Comparison of ENCODE assay signal across 16 cellular contexts in genomic region chr1:61087574-61087973, GRCh38. TPM values are rescaled to one million over a fixed set of nuclear protein-coding genes. Genes with fewer than 3 reads are reported as not detected.
DNase-seq lines count a peak whose midpoint lies in the region; ATAC-seq and TF ChIP-seq lines count a peak whose summit lies in the region.
"Had no signal": no experiment of that assay in that cellular context is flagged by ENCODE, and none has a peak within 500 bp of the region (broad histone marks: within the 10 kb centered on the region; RNA-seq: fewer than 3 reads in every experiment).

No MANE protein-coding gene starts in this region.

- H3K36me3 ChIP-seq in adipocyte (ENCODE audit: control insufficient read depth, insufficient read depth, low read length, severe bottlenecking) = peaks cover 14% of the 10 kb centered on the region
- peaks cover 9 to 14% of the 10 kb centered on the region in 2 donors for H3K36me3 ChIP-seq in muscle layer of duodenum (ENCODE audit: control insufficient read depth in 1 of 2, insufficient read depth in 2 of 2, low read length in 2 of 2)
- no peaks in the 10 kb centered on the region for H3K36me3 ChIP-seq in testis (ENCODE audit: low read depth, missing control alignments)
- H3K36me3 ChIP-seq: brain microvascular endothelial cell had no signal

- intact Hi-C loops in testis (cut with DNase I; ENCODE audit: low total_unique reads) = no loop called here

- H3K36me3 Mint-ChIP-seq in T-helper 2 cell treated with Interferon-gamma antibody and Interleukin-4, amounts not matched to agents 5 μg/mL and 100 μg/mL, for 36 hours (ENCODE audit: low read depth) = no peaks in the 10 kb centered on the region

- H3K27ac Mint-ChIP-seq in T-helper 2 cell treated with Interferon-gamma antibody and Interleukin-4, amounts not matched to agents 5 μg/mL and 100 μg/mL, for 36 hours = no peak overlapping the region
- H3K27ac Mint-ChIP-seq: B cell; stimulated activated effector memory CD8-positive, alpha-beta T cell treated with anti-CD3 and anti-CD28 coated beads, Interleukin-12 subunit alpha, Interleukin-12 subunit beta, amount 100 ng/mL, for 72 hours; T-helper 1 cell treated with Interleukin-12 subunit alpha and Interleukin-12 subunit beta and Interleukin-4 antibody, amounts not matched to agents 30 μg/mL and 1 μg/mL, for 36 hours had no signal

- peak overlapping the region; percentile 93 for H3K4me3 ChIP-seq in adipocyte (ENCODE audit: low read length)
- H3K4me3 ChIP-seq in fibroblast of pulmonary artery (replicated peaks; ENCODE audit: low read depth, low read length) = peak overlapping the region; percentile 5
- H3K4me3 ChIP-seq in muscle layer of duodenum (ENCODE audit: low read depth in 1 of 2, low read length in 2 of 2) = no peak overlapping the region
- H3K4me3 ChIP-seq in testis = no peak overlapping the region

- WGBS in testis, 2 donors = 38 to 48% methylated on average over 3 of the region's 3 CpGs

- no peak for TF ChIP-seq POLR2A in testis (IDR thresholded peaks at IDR 0.05)

- H3K4me3 Mint-ChIP-seq in T-helper 2 cell treated with Interferon-gamma antibody and Interleukin-4, amounts not matched to agents 5 μg/mL and 100 μg/mL, for 36 hours = no peak overlapping the region
- H3K4me3 Mint-ChIP-seq: B cell; stimulated activated effector memory CD8-positive, alpha-beta T cell treated with anti-CD3 and anti-CD28 coated beads, Interleukin-12 subunit alpha, Interleukin-12 subunit beta, amount 100 ng/mL, for 72 hours; T-helper 1 cell treated with Interleukin-12 subunit alpha and Interleukin-12 subunit beta and Interleukin-4 antibody, amounts not matched to agents 30 μg/mL and 1 μg/mL, for 36 hours had no signal

- H3K27me3 ChIP-seq in adipocyte (replicated peaks; ENCODE audit: control insufficient read depth, insufficient read depth, low read length) = no peaks in the 10 kb centered on the region
- H3K27me3 ChIP-seq in muscle layer of duodenum (ENCODE audit: low read depth, low read length) = no peaks in the 10 kb centered on the region
- no peaks in the 10 kb centered on the region for H3K27me3 ChIP-seq in testis
- H3K27me3 ChIP-seq: brain microvascular endothelial cell had no signal

- TF ChIP-seq CTCF in fibroblast of pulmonary artery (IDR thresholded peaks at IDR 0.05; ENCODE audit: low read length, missing control alignments) (no peak), testis (IDR thresholded peaks at IDR 0.05) (no peak)

- H3K9ac ChIP-seq in adipocyte (ENCODE audit: low read length) = peak overlapping the region; percentile 16

- H3K9me3 Mint-ChIP-seq in T-helper 2 cell treated with Interferon-gamma antibody and Interleukin-4, amounts not matched to agents 5 μg/mL and 100 μg/mL, for 36 hours = no peaks in the 10 kb centered on the region
- H3K9me3 Mint-ChIP-seq: stimulated activated effector memory CD8-positive, alpha-beta T cell treated with anti-CD3 and anti-CD28 coated beads, Interleukin-12 subunit alpha, Interleukin-12 subunit beta, amount 100 ng/mL, for 72 hours; T-helper 1 cell treated with Interleukin-12 subunit alpha and Interleukin-12 subunit beta and Interleukin-4 antibody, amounts not matched to agents 30 μg/mL and 1 μg/mL, for 36 hours had no signal

- H3K9me3 ChIP-seq in adipocyte (ENCODE audit: control insufficient read depth, low read length) = no peaks in the 10 kb centered on the region
- H3K9me3 ChIP-seq in muscle layer of duodenum (ENCODE audit: control insufficient read depth in 1 of 2, low read length in 2 of 2) = no peaks in the 10 kb centered on the region
- no peaks in the 10 kb centered on the region for H3K9me3 ChIP-seq in testis

- peaks cover 63% of the 10 kb centered on the region for H3K27me3 Mint-ChIP-seq in T-helper 2 cell treated with Interferon-gamma antibody and Interleukin-4, amounts not matched to agents 5 μg/mL and 100 μg/mL, for 36 hours (ENCODE audit: low read depth)

- peak overlapping the region; percentile 2 for H3K27ac ChIP-seq in muscle layer of duodenum (ENCODE audit: low read length)
- peak overlapping the region; percentile 51 to 97 for H3K27ac ChIP-seq in testis
- H3K27ac ChIP-seq: brain microvascular endothelial cell had no signal

- DNase-seq in adipocyte (ENCODE audit: low read depth) (no peak), fibroblast of pulmonary artery (ENCODE audit: low read depth) (no peak), testis (peak; percentile 58), cerebellar nuclear complex (lab: John Stamatoyannopoulos, UW) (no peak)
- DNase-seq in T-helper 2 cell treated with Interferon-gamma antibody and Interleukin-4, amounts not matched to agents 5 μg/mL and 100 μg/mL, for 36 hours (ENCODE audit: low spot score) = no peak
- DNase-seq in stimulated activated CD4-positive, alpha-beta T cell treated with anti-CD3 and anti-CD28 coated beads, Interleukin-4, amount 100 ng/mL, for 24 hours = no peak
- DNase-seq: brain microvascular endothelial cell; effector memory CD4-positive, alpha-beta T cell; NCI-H1092 treated with DMSO at 0.1 percent for 48 hours; SHP77 had no signal

- no peak for ATAC-seq in GM18858 (IDR thresholded peaks at IDR 0.05; ENCODE audit: unreplicated experiment)
- ATAC-seq: activated CD4-positive, CD25-positive, alpha-beta regulatory T cell treated with anti-CD3 and anti-CD28 coated beads, Interleukin-2, amount 50 U/mL, for 24 hours; stimulated activated effector memory CD8-positive, alpha-beta T cell treated with anti-CD3 and anti-CD28 coated beads, Interleukin-12 subunit alpha, Interleukin-12 subunit beta, amount 100 ng/mL, for 72 hours had no signal

- H3K4me1 Mint-ChIP-seq in T-helper 2 cell treated with Interferon-gamma antibody and Interleukin-4, amounts not matched to agents 5 μg/mL and 100 μg/mL, for 36 hours (ENCODE audit: low read depth) = peaks cover under 1% of the 10 kb centered on the region

- H3K4me1 ChIP-seq in adipocyte (ENCODE audit: control insufficient read depth, insufficient read depth, low read length) (peaks cover 37% of the 10 kb centered on the region), muscle layer of duodenum (ENCODE audit: control insufficient read depth in 1 of 2, insufficient read depth in 2 of 2, low read length in 2 of 2) (peaks cover 6 to 28% of the 10 kb centered on the region in 2 donors), testis (peaks cover 23% of the 10 kb centered on the region)

RNA-seq across cellular contexts. Expression of gene NFIA, which starts 5.2 kb away (rescaled TPM):
- total RNA-seq in testis = 10 to 100 TPM; 53.5 to 78.9 TPM
- polyA plus RNA-seq in testis (ENCODE audit: insufficient read depth, low read depth, low replicate concordance) = 11.6 TPM

Comparison
In these comparisons a context has a peak if more than half of its experiments do, and no peak if none do; other contexts are left out.
1. H3K4me3 ChIP-seq: peak in adipocyte (single experiment) and fibroblast of pulmonary artery (single experiment); none in muscle layer of duodenum (0 of 2) and testis (0 of 2).